ENCODE assay signal across 1 cellular context in the genomic region with DNA sequence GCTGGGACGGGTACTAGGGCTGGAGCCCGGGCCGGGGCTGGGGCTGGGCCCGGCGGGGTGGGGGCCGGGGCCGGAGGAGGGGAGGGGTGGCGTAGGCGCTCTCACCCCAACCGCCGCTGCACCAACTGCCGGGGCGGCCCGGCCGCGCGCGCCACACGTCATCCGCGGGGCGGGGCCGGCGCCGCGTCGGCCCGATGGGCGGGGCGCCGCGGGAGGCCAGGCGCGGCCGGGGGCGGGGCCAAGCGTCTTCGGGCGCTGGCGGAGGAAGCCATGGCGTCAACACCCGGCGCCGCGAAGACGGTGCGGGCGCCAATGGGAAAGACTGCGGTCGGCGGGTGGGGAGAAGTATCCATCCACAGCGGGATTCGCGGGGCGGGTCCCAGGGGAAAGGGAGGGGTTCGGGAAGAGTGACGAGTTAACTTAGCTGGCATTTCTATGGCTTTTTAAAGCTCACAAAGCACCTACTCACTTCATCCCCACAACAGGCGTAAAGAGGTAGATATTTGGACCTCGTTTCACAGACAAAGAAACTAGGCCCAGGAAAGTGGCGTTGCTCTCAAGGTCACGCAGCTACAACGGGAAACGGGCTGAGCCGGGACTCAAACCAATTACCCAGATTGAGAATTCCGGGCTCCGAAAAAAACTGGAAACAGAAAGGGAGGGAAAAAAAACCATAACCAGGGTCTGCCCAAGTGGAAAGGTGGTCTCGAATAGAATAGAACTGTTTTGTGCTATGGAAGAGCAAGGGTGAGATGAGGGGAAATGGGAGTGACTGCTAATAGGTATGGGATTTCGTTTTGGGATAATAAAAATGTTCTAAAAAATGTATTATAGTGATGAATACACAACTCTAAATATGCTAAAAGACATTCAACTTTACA.
A peak's percentile ranks its signal among the peaks of the same experiment; 100 is the strongest.
TF ChIP-seq lines count a peak whose summit lies in the region.

A gene with protein sequence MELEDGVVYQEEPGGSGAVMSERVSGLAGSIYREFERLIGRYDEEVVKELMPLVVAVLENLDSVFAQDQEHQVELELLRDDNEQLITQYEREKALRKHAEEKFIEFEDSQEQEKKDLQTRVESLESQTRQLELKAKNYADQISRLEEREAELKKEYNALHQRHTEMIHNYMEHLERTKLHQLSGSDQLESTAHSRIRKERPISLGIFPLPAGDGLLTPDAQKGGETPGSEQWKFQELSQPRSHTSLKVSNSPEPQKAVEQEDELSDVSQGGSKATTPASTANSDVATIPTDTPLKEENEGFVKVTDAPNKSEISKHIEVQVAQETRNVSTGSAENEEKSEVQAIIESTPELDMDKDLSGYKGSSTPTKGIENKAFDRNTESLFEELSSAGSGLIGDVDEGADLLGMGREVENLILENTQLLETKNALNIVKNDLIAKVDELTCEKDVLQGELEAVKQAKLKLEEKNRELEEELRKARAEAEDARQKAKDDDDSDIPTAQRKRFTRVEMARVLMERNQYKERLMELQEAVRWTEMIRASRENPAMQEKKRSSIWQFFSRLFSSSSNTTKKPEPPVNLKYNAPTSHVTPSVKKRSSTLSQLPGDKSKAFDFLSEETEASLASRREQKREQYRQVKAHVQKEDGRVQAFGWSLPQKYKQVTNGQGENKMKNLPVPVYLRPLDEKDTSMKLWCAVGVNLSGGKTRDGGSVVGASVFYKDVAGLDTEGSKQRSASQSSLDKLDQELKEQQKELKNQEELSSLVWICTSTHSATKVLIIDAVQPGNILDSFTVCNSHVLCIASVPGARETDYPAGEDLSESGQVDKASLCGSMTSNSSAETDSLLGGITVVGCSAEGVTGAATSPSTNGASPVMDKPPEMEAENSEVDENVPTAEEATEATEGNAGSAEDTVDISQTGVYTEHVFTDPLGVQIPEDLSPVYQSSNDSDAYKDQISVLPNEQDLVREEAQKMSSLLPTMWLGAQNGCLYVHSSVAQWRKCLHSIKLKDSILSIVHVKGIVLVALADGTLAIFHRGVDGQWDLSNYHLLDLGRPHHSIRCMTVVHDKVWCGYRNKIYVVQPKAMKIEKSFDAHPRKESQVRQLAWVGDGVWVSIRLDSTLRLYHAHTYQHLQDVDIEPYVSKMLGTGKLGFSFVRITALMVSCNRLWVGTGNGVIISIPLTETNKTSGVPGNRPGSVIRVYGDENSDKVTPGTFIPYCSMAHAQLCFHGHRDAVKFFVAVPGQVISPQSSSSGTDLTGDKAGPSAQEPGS (N-terminal part only) (minus strand): TSS at position 130 of the 881 bp plus-strand sequence. CDS start 212 bp downstream, outside the sequence.

TF ChIP-seq in K562, 482 proteins besides CTCF, POLR2A, EP300 and RAD21 (continued from another document and continues in another):
- TF ChIP-seq, protein P1, sequence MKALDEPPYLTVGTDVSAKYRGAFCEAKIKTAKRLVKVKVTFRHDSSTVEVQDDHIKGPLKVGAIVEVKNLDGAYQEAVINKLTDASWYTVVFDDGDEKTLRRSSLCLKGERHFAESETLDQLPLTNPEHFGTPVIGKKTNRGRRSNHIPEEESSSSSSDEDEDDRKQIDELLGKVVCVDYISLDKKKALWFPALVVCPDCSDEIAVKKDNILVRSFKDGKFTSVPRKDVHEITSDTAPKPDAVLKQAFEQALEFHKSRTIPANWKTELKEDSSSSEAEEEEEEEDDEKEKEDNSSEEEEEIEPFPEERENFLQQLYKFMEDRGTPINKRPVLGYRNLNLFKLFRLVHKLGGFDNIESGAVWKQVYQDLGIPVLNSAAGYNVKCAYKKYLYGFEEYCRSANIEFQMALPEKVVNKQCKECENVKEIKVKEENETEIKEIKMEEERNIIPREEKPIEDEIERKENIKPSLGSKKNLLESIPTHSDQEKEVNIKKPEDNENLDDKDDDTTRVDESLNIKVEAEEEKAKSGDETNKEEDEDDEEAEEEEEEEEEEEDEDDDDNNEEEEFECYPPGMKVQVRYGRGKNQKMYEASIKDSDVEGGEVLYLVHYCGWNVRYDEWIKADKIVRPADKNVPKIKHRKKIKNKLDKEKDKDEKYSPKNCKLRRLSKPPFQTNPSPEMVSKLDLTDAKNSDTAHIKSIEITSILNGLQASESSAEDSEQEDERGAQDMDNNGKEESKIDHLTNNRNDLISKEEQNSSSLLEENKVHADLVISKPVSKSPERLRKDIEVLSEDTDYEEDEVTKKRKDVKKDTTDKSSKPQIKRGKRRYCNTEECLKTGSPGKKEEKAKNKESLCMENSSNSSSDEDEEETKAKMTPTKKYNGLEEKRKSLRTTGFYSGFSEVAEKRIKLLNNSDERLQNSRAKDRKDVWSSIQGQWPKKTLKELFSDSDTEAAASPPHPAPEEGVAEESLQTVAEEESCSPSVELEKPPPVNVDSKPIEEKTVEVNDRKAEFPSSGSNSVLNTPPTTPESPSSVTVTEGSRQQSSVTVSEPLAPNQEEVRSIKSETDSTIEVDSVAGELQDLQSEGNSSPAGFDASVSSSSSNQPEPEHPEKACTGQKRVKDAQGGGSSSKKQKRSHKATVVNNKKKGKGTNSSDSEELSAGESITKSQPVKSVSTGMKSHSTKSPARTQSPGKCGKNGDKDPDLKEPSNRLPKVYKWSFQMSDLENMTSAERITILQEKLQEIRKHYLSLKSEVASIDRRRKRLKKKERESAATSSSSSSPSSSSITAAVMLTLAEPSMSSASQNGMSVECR (CRISPR knock-in tag; IDR thresholded peaks at IDR 0.05): no peak
- TF ChIP-seq, protein P2, sequence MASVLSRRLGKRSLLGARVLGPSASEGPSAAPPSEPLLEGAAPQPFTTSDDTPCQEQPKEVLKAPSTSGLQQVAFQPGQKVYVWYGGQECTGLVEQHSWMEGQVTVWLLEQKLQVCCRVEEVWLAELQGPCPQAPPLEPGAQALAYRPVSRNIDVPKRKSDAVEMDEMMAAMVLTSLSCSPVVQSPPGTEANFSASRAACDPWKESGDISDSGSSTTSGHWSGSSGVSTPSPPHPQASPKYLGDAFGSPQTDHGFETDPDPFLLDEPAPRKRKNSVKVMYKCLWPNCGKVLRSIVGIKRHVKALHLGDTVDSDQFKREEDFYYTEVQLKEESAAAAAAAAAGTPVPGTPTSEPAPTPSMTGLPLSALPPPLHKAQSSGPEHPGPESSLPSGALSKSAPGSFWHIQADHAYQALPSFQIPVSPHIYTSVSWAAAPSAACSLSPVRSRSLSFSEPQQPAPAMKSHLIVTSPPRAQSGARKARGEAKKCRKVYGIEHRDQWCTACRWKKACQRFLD (CRISPR knock-in tag; IDR thresholded peaks at IDR 0.05): no peak
- TF ChIP-seq PTRF (tag; IDR thresholded peaks at IDR 0.05) (no peak), DNMT1 (IDR thresholded peaks at IDR 0.05) (no peak), FOXA3 (CRISPR knock-in tag; conservative IDR thresholded peaks at IDR 0.05 in 1 of 2, IDR thresholded peaks at IDR 0.05 in 1 of 2) (no peak), PHF8 (IDR thresholded peaks at IDR 0.05; ENCODE audit: borderline replicate concordance, low read length) (peak; percentile 65; the same call in 1 of the 2 replicates), TCF7L2 (IDR thresholded peaks at IDR 0.05; ENCODE audit: low read depth, low read length) (no peak; the same call in 1 of the 2 replicates), TAF9B (IDR thresholded peaks at IDR 0.05; ENCODE audit: partially characterized antibody) (peak; percentile 21), NCOA2 (IDR thresholded peaks at IDR 0.05; ENCODE audit: partially characterized antibody in 2 of 2) (no peak), ZNF274 (IDR thresholded peaks at IDR 0.05; ENCODE audit: borderline replicate concordance, low read depth, low read length) (no peak), HDAC3 (IDR thresholded peaks at IDR 0.05; ENCODE audit: borderline replicate concordance, partially characterized antibody) (peak; percentile 31), ZNF41 (CRISPR knock-in tag; conservative IDR thresholded peaks at IDR 0.05) (no peak), JUND (IDR thresholded peaks at IDR 0.05; ENCODE audit: borderline replicate concordance, low read depth, low read length) (0 out of 2 replicates have a peak, but pooled peaks have one; percentile 51), JUND (tag; IDR thresholded peaks at IDR 0.05; ENCODE audit: borderline replicate concordance, low read depth, low read length) (no peak; the same call in 2 of the 3 replicates), ZNF668 (CRISPR knock-in tag; IDR thresholded peaks at IDR 0.05) (no peak), RB1 (IDR thresholded peaks at IDR 0.05; ENCODE audit: low read depth) (peak; percentile 68; the same call in 1 of the 2 replicates), ZNF263 (CRISPR knock-in tag; IDR thresholded peaks at IDR 0.05; ENCODE audit: borderline replicate concordance) (no peak), ELF2 (CRISPR knock-in tag; IDR thresholded peaks at IDR 0.05) (no peak), SOX6 (IDR thresholded peaks at IDR 0.05) (no peak), STAT5A (IDR thresholded peaks at IDR 0.05; ENCODE audit: borderline replicate concordance, low read length) (no peak), ZNF212 (CRISPR knock-in tag; IDR thresholded peaks at IDR 0.05) (no peak), WHSC1 (IDR thresholded peaks at IDR 0.05; ENCODE audit: low read length) (no peak)
- TF ChIP-seq, protein P3, sequence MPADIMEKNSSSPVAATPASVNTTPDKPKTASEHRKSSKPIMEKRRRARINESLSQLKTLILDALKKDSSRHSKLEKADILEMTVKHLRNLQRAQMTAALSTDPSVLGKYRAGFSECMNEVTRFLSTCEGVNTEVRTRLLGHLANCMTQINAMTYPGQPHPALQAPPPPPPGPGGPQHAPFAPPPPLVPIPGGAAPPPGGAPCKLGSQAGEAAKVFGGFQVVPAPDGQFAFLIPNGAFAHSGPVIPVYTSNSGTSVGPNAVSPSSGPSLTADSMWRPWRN (IDR thresholded peaks at IDR 0.05; ENCODE audit: low read depth): no peak
- TF ChIP-seq, protein P4, sequence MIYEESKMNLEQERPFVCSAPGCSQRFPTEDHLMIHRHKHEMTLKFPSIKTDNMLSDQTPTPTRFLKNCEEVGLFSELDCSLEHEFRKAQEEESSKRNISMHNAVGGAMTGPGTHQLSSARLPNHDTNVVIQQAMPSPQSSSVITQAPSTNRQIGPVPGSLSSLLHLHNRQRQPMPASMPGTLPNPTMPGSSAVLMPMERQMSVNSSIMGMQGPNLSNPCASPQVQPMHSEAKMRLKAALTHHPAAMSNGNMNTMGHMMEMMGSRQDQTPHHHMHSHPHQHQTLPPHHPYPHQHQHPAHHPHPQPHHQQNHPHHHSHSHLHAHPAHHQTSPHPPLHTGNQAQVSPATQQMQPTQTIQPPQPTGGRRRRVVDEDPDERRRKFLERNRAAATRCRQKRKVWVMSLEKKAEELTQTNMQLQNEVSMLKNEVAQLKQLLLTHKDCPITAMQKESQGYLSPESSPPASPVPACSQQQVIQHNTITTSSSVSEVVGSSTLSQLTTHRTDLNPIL (CRISPR knock-in tag; IDR thresholded peaks at IDR 0.05): peak; percentile 22; the same call in 1 of the 2 replicates
- TF ChIP-seq, protein P5, sequence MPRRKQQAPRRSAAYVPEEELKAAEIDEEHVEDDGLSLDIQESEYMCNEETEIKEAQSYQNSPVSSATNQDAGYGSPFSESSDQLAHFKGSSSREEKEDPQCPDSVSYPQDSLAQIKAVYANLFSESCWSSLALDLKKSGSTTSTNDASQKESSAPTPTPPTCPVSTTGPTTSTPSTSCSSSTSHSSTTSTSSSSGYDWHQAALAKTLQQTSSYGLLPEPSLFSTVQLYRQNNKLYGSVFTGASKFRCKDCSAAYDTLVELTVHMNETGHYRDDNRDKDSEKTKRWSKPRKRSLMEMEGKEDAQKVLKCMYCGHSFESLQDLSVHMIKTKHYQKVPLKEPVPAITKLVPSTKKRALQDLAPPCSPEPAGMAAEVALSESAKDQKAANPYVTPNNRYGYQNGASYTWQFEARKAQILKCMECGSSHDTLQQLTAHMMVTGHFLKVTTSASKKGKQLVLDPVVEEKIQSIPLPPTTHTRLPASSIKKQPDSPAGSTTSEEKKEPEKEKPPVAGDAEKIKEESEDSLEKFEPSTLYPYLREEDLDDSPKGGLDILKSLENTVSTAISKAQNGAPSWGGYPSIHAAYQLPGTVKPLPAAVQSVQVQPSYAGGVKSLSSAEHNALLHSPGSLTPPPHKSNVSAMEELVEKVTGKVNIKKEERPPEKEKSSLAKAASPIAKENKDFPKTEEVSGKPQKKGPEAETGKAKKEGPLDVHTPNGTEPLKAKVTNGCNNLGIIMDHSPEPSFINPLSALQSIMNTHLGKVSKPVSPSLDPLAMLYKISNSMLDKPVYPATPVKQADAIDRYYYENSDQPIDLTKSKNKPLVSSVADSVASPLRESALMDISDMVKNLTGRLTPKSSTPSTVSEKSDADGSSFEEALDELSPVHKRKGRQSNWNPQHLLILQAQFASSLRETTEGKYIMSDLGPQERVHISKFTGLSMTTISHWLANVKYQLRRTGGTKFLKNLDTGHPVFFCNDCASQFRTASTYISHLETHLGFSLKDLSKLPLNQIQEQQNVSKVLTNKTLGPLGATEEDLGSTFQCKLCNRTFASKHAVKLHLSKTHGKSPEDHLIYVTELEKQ (CRISPR knock-in tag; IDR thresholded peaks at IDR 0.05): no peak
- TF ChIP-seq, protein P6, sequence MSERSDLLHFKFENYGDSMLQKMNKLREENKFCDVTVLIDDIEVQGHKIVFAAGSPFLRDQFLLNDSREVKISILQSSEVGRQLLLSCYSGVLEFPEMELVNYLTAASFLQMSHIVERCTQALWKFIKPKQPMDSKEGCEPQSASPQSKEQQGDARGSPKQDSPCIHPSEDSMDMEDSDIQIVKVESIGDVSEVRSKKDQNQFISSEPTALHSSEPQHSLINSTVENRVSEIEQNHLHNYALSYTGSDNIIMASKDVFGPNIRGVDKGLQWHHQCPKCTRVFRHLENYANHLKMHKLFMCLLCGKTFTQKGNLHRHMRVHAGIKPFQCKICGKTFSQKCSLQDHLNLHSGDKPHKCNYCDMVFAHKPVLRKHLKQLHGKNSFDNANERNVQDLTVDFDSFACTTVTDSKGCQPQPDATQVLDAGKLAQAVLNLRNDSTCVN (CRISPR knock-in tag; IDR thresholded peaks at IDR 0.05): no peak
- TF ChIP-seq, protein P7, sequence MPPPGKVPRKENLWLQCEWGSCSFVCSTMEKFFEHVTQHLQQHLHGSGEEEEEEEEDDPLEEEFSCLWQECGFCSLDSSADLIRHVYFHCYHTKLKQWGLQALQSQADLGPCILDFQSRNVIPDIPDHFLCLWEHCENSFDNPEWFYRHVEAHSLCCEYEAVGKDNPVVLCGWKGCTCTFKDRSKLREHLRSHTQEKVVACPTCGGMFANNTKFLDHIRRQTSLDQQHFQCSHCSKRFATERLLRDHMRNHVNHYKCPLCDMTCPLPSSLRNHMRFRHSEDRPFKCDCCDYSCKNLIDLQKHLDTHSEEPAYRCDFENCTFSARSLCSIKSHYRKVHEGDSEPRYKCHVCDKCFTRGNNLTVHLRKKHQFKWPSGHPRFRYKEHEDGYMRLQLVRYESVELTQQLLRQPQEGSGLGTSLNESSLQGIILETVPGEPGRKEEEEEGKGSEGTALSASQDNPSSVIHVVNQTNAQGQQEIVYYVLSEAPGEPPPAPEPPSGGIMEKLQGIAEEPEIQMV (tag; conservative IDR thresholded peaks at IDR 0.05; ENCODE audit: low read depth): no peak; the same call in 1 of the 2 replicates
- TF ChIP-seq, protein P8, sequence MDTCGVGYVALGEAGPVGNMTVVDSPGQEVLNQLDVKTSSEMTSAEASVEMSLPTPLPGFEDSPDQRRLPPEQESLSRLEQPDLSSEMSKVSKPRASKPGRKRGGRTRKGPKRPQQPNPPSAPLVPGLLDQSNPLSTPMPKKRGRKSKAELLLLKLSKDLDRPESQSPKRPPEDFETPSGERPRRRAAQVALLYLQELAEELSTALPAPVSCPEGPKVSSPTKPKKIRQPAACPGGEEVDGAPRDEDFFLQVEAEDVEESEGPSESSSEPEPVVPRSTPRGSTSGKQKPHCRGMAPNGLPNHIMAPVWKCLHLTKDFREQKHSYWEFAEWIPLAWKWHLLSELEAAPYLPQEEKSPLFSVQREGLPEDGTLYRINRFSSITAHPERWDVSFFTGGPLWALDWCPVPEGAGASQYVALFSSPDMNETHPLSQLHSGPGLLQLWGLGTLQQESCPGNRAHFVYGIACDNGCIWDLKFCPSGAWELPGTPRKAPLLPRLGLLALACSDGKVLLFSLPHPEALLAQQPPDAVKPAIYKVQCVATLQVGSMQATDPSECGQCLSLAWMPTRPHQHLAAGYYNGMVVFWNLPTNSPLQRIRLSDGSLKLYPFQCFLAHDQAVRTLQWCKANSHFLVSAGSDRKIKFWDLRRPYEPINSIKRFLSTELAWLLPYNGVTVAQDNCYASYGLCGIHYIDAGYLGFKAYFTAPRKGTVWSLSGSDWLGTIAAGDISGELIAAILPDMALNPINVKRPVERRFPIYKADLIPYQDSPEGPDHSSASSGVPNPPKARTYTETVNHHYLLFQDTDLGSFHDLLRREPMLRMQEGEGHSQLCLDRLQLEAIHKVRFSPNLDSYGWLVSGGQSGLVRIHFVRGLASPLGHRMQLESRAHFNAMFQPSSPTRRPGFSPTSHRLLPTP (IDR thresholded peaks at IDR 0.05; ENCODE audit: borderline replicate concordance, extremely low read depth, insufficient read length): no peak
